8 cellular contexts compared by ENCODE assay signal in the genomic region with DNA sequence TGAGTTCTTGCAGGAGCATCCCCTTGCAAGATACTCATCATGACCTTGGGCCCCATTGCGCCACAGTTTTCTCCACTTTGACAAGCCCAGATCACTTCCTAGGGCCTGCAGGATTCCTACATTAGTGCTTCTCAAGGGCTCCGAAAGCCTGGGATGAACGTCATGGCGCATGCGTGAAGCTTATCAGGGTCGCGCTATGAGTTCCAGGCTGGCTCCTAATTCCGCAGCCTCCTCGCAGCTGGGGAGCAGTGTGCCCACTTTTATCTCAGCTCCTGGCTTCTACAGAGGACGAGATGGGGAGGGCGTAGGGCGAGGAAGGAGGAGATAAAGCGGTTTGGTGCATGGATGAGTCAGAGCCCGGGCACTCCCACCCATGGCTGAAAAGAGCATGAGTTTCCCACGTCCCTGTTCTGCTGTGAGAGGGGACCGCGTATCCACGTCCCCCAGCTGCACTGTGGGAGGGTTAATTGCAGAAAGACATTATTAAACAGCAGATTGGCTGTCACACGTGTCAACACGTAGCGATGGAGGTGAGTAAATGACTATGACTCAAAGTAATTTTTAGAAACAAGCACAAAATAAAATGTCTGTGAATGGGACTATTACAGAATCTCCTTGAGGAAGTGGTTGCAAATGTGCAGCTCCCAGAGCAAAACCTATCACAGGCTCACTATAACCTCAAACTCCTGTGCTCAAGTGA.
DNase-seq lines count a peak whose midpoint lies in the region; ATAC-seq and TF ChIP-seq lines count a peak whose summit lies in the region.

No MANE protein-coding gene starts in this region.

- H3K4me3 ChIP-seq in Panc1 (ENCODE audit: low read depth in 2 of 2, low read length in 2 of 2) (peak overlapping the region; percentile 47 to 53), esophagus squamous epithelium (peak overlapping the region; percentile 3 to 53 (median 28))

- CTCF ChIA-PET in Panc1 (lab: Charles Lee): no interaction called here

- BruUV-seq in Panc1 (replicated peaks; lab: Mats Ljungman, UMichigan): no TSS peak

- DNase-seq in ELF-1 (ENCODE audit: low read depth, low spot score) (peak; percentile 81), Panc1 (ENCODE audit: low read depth, low spot score) (no peak), esophagus squamous epithelium (lab: John Stamatoyannopoulos, UW) (no peak), putamen (ENCODE audit: low spot score) (peak; percentile 88), NCI-H2029 (lab: John Stamatoyannopoulos, UW) (no peak)
- DNase-seq in activated CD8-positive, alpha-beta memory T cell treated with anti-CD3 and anti-CD28 coated beads for 24 hours: no peak

- POLR2A ChIA-PET in Panc1 (lab: Charles Lee): no interaction called here

- intact Hi-C loops in Panc1 (cut with micrococcal nuclease; ENCODE audit: unreplicated experiment) (no loop called here), esophagus squamous epithelium (cut with DNase I) (no loop called here)

- H3K36me3 ChIP-seq in Panc1 (ENCODE audit: control insufficient read depth, insufficient read depth, low read length) (no peaks in the 10 kb centered on the region), esophagus squamous epithelium (no peaks in the 10 kb centered on the region)

- ATAC-seq in Panc1: peak; percentile 90
- no peak for ATAC-seq in HG02571 (IDR thresholded peaks at IDR 0.05; ENCODE audit: unreplicated experiment)
- no peak for ATAC-seq in GM21360 (IDR thresholded peaks at IDR 0.05; ENCODE audit: unreplicated experiment)

- H3K9me3 ChIP-seq in Panc1 (ENCODE audit: control insufficient read depth, insufficient read depth, low read depth, low read length) (no peaks in the 10 kb centered on the region), esophagus squamous epithelium (no peaks in the 10 kb centered on the region)

- WGBS in esophagus squamous epithelium, 2 donors: 24 to 30% methylated on average over 14 to 20 of the region's 21 CpGs

- TF ChIP-seq CTCF in Panc1 (IDR thresholded peaks at IDR 0.05): no peak
- no peak for TF ChIP-seq CTCF in esophagus squamous epithelium (IDR thresholded peaks at IDR 0.05)

- no peaks in the 10 kb centered on the region for H3K27me3 ChIP-seq in Panc1 (ENCODE audit: control insufficient read depth, insufficient read depth, low read length)
- H3K27me3 ChIP-seq in esophagus squamous epithelium: no peaks in the 10 kb centered on the region

- H3K27ac ChIP-seq in Panc1 (ENCODE audit: low read length): peak overlapping the region; percentile 30; the same call in 1 of the 2 replicates
- H3K27ac ChIP-seq in esophagus squamous epithelium: peak overlapping the region; percentile 17 to 65 (median 37)

- in situ Hi-C loops in Panc1 (cut with HindIII; ENCODE audit: low pct_unique_long_range_greater_than_20kb, low sequenced_read_pairs): no loop called here

- H3K4me1 ChIP-seq in Panc1 (ENCODE audit: control insufficient read depth, insufficient read depth, low read length) (no peaks in the 10 kb centered on the region), esophagus squamous epithelium (peaks cover 6 to 27% (median 11%) of the 10 kb centered on the region in 3 donors)

- no peak for TF ChIP-seq POLR2A in esophagus squamous epithelium (IDR thresholded peaks at IDR 0.05)

Comparison
In these comparisons a context has a peak if more than half of its experiments do, and no peak if none do; other contexts are left out.
1. DNase-seq: peak in ELF-1 (single experiment) and putamen (single experiment); none in Panc1 (single experiment), esophagus squamous epithelium (single experiment), NCI-H2029 (single experiment) and activated CD8-positive, alpha-beta memory T cell treated with anti-CD3 and anti-CD28 coated beads for 24 hours (single experiment).